7 cellular contexts compared by ENCODE assay signal in the genomic region with DNA sequence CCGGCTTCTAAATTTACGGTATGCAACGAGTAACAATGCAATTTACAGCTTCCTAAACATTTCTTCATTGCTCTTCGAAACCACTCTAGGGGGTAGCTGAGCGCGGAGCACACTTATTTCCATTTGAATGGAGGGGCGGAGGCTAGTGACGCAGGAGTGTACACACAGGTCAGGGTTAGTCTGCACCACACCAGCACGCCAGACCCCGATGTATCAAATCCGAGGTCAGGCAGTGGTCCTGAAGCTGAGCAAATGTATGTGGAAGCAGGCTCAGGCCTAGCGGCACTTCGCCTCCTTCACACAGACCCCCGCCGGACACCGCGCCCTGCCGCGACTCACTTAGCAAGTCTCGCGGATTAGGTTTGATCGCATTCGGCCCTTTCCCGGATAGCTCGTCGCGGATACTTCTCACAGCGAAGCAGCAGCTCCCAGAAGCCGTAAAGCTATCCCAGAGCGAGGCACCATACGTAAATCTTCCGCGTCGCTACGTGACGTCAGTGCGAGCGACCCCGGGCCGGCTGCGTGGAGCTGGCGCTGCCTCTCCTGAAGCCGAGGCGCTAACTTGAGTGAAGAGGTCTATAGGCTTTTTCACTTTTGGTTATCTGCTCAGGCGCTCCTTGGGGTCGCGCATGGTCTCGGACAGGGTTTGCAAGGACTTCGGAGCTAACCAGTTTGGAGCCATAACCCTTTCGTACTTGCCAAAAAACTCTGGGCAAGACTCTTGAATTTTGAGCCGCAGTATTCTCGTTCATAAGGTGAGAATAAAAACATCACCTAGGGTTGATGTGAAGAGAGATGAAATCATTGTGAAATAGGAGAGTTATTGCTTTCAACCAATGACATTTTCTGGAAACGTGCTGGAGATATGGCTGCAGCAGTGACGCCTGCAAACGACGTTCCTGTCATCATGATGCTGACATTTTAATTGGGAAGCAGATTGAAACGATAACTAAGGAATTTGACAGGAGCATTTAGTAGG. TPM values are rescaled to one million over a fixed set of nuclear protein-coding genes. Genes with fewer than 3 reads are reported as not detected.
DNase-seq lines count a peak whose midpoint lies in the region; ATAC-seq, FAIRE-seq and TF ChIP-seq lines count a peak whose summit lies in the region.

TSS of gene AASDH (minus strand) at position 469 of the 979 bp plus-strand sequence. CDS start 3,192 bp downstream, outside the sequence.

- H3K4me1 ChIP-seq in body of pancreas, result peaks cover 22% of the 10 kb centered on the region
- H3K4me1 ChIP-seq in sigmoid colon, result peaks cover 0 to 20% (median 14%) of the 10 kb centered on the region in 4 donors

- FAIRE-seq in TTC549 (lab: Jason Lieb, UNC), result peak; percentile 85

- H3K9me3 ChIP-seq in body of pancreas (no peaks in the 10 kb centered on the region), sigmoid colon (no peaks in the 10 kb centered on the region)

- H3K36me3 ChIP-seq in body of pancreas (replicated peaks in 1 of 2; ENCODE audit: insufficient read depth in 1 of 2, low read depth in 2 of 2) (no peaks in the 10 kb centered on the region), sigmoid colon (no peaks in the 10 kb centered on the region)

- H3K4me3 ChIP-seq in body of pancreas (peak within 1 kb of the TSS; percentile 35 to 64), sigmoid colon (peak within 1 kb of the TSS; percentile 62 to 77 (median 74))

- DNase-seq in NCI-H2107 (lab: John Stamatoyannopoulos, UW), result peak; percentile 75
- DNase-seq in body of pancreas, result peak; percentile 90 to 94 (median 94)
- peak; percentile 90 for DNase-seq in iPS DF 4.7 (ENCODE audit: extremely low read depth, low spot score)
- peak; percentile 95 for DNase-seq in sigmoid colon

- TF ChIP-seq EP300 in sigmoid colon (IDR thresholded peaks at IDR 0.05), result peak in 1 of 4 donors; percentile 69

- 0% methylated on average over 21 to 57 of the region's 57 CpGs for WGBS in body of pancreas, 2 donors
- WGBS in sigmoid colon, 2 donors, result 0% methylated on average over 57 of the region's 57 CpGs

- peak in 3 of 7 experiments; percentile 7 to 15 (median 8) for TF ChIP-seq CTCF in body of pancreas (IDR thresholded peaks at IDR 0.05)
- no peak for TF ChIP-seq CTCF in sigmoid colon (IDR thresholded peaks at IDR 0.05)

- intact Hi-C loops in body of pancreas (cut with DNase I), result no loop called here
- intact Hi-C loops in sigmoid colon (cut with DNase I), result loop anchor here (1.0 to 5.0 kb wide), 2 partner anchors 50 to 80 kb away; partner anchors contain the start of genes PAICS, PPAT and SRP72

- H3K27ac ChIP-seq in body of pancreas (peak within 1 kb of the TSS; percentile 86 to 99 (median 94)), sigmoid colon (peak within 1 kb of the TSS; percentile 82 to 95 (median 90))

- TF ChIP-seq POLR2A in body of pancreas (IDR thresholded peaks at IDR 0.05) (peak; percentile 57 to 92 (median 90)), sigmoid colon (IDR thresholded peaks at IDR 0.05) (peak; percentile 62 to 84)

- H3K27me3 ChIP-seq in body of pancreas, result no peaks in the 10 kb centered on the region
- no peaks in the 10 kb centered on the region for H3K27me3 ChIP-seq in sigmoid colon

- ATAC-seq in GM18519 (IDR thresholded peaks at IDR 0.05; ENCODE audit: low FRiP score, unreplicated experiment) (peak; percentile 81), HG03060 (IDR thresholded peaks at IDR 0.05; ENCODE audit: low read depth, unreplicated experiment) (peak; percentile 84), body of pancreas (peak; percentile 97)

RNA-seq across cellular contexts. Expression of gene AASDH, which starts in this region (rescaled TPM):
- total RNA-seq in body of pancreas (10 to 100 TPM in 1 of 2 donors, 1 to 10 TPM in 1; 5.4 to 33.6 TPM), sigmoid colon (10 to 100 TPM in 2 of 4 donors, 1 to 10 TPM in 2; 5.5 to 13.4 (median 9.3) TPM)
- polyA plus RNA-seq in sigmoid colon, result 1 to 10 TPM; 3.2 to 4.1 (median 3.6) TPM

Comparison
In these comparisons a context has a peak if more than half of its experiments do, and no peak if none do; other contexts are left out.
1. Peak in every context shown above with its lines: DNase-seq, ATAC-seq, H3K4me3 ChIP-seq and H3K27ac ChIP-seq.